ENCODE assay signal across 20 cellular contexts in the genomic region with DNA sequence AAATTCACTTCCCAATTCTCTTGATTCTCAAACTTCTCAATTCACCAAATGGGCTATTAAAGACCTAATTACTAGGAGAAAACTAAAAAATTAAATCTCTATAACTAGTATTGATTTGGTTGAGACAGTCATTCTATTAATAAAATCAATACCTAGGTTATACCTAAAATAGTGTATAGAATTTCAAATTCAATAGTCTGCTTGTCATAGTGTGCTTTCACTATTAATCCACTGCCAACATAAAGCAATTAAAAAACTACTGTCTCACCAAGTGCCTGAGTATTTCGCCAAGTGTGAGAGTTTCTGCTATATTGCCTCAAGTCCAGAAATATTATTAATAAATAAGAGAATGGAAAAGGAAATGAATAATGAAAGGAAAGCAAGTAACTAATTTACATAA.
"Had no signal": no experiment of that assay in that cellular context is flagged by ENCODE, and none has a peak within 500 bp of the region (broad histone marks: within the 10 kb centered on the region; RNA-seq: fewer than 3 reads in every experiment).

No MANE protein-coding gene starts in this region.

- H3K27me3 Mint-ChIP-seq: activated CD8-positive, alpha-beta T cell treated with anti-CD3 and anti-CD28 coated beads for 36 hours; dendritic cell treated with granulocyte-macrophage colony-stimulating factor and Interleukin-4, amounts not matched to agents 40 ng/mL and 50 ng/mL, for 4 days; memory B cell; naive thymus-derived CD8-positive, alpha-beta T cell had no signal

- H3K9me3 ChIP-seq: left ventricle myocardium inferior, mucosa of descending colon, pancreas, stomach, testis, upper lobe of right lung had no signal

- ATAC-seq: mucosa of descending colon; naive thymus-derived CD8-positive, alpha-beta T cell; pancreas; sciatic nerve; upper lobe of right lung had no signal

- H3K4me3 ChIP-seq: left ventricle myocardium inferior, mucosa of descending colon, pancreas, stomach, testis, upper lobe of right lung had no signal

- FAIRE-seq: kidney had no signal

- H3K4me3 Mint-ChIP-seq: activated CD8-positive, alpha-beta T cell treated with anti-CD3 and anti-CD28 coated beads for 36 hours; dendritic cell treated with granulocyte-macrophage colony-stimulating factor and Interleukin-4, amounts not matched to agents 40 ng/mL and 50 ng/mL, for 4 days; memory B cell; naive thymus-derived CD8-positive, alpha-beta T cell had no signal

- H3K27me3 ChIP-seq: pancreas, stomach, testis, upper lobe of right lung had no signal

- H3K27ac ChIP-seq: left ventricle myocardium inferior, pancreas, stomach, testis, upper lobe of right lung, VCaP had no signal

- H3K27ac Mint-ChIP-seq: dendritic cell treated with granulocyte-macrophage colony-stimulating factor and Interleukin-4, amounts not matched to agents 40 ng/mL and 50 ng/mL, for 4 days; memory B cell had no signal

- H3K4me1 ChIP-seq: pancreas, testis, upper lobe of right lung had no signal

- DNase-seq: activated CD4-positive, alpha-beta T cell treated with anti-CD3 and anti-CD28 coated beads for 48 hours; activated CD8-positive, alpha-beta T cell treated with anti-CD3 and anti-CD28 coated beads for 36 hours; activated T-cell treated with anti-CD3 and anti-CD28 coated beads, Interleukin-2, amount 50 U/mL, for 48 hours; anterior cingulate cortex; cerebellar nuclear complex; effector memory CD4-positive, alpha-beta T cell; foreskin fibroblast; hippocampal formation; kidney; left ventricle myocardium inferior; mucosa of descending colon; naive thymus-derived CD8-positive, alpha-beta T cell; pancreas; stomach; testis; upper lobe of right lung had no signal

- H3K9me3 Mint-ChIP-seq: activated CD8-positive, alpha-beta T cell treated with anti-CD3 and anti-CD28 coated beads for 36 hours; dendritic cell treated with granulocyte-macrophage colony-stimulating factor and Interleukin-4, amounts not matched to agents 40 ng/mL and 50 ng/mL, for 4 days; memory B cell; naive thymus-derived CD8-positive, alpha-beta T cell had no signal
